Comparison of ENCODE assay signal across 18 cellular contexts in the genomic region with DNA sequence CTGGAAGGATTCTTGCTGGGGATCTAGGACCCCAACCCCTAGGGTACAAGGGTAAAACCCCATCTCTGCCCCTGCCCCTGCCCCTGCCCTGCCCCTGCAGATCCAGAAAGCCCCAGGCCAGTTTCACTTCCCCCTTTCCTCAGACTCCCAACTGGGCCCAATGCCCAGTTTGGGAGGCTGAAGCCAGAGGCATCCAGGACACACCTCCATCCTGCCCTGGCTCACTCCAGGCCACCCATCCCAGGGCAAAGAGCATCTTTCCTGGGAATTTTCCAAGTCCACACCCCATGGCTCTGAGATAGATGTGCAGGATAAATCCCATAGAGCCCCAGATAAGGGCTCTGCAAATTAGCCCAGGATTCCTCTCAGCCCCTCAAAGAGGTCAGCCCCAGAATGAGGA. TPM values are rescaled to one million over a fixed set of nuclear protein-coding genes. Genes with fewer than 3 reads are reported as not detected.
"Had no signal": no experiment of that assay in that cellular context is flagged by ENCODE, and none has a peak within 500 bp of the region (broad histone marks: within the 10 kb centered on the region; RNA-seq: fewer than 3 reads in every experiment).

No MANE protein-coding gene starts in this region.

- H3K27ac ChIP-seq: esophagus muscularis mucosa, hepatocyte, right atrium auricular region, upper lobe of right lung had no signal

- FAIRE-seq: colon had no signal

- ATAC-seq: naive thymus-derived CD8-positive, alpha-beta T cell; stimulated activated naive CD8-positive, alpha-beta T cell treated with anti-CD3 and anti-CD28 coated beads, Interleukin-15, amount 100 ng/mL, for 72 hours; upper lobe of right lung had no signal

- DNase-seq: activated B cell treated with CpG ODN at 0.5 μM for 24 hours; activated CD8-positive, alpha-beta T cell treated with anti-CD3 and anti-CD28 coated beads for 36 hours; activated effector memory CD4-positive, alpha-beta T cell treated with anti-CD3 and anti-CD28 coated beads, Interleukin-2, amount 50 U/mL, for 16 hours; activated T-cell treated with anti-CD3 and anti-CD28 coated beads, Interleukin-2, amount 50 U/mL, for 4 hours; naive thymus-derived CD8-positive, alpha-beta T cell; nucleus accumbens; spleen; stimulated activated naive CD8-positive, alpha-beta T cell treated with anti-CD3 and anti-CD28 coated beads, Interleukin-15, amount 100 ng/mL, for 72 hours; SW 1271; upper lobe of right lung had no signal

- H3K4me1 ChIP-seq: upper lobe of right lung had no signal

- H3K79me2 ChIP-seq: hepatocyte had no signal

- H3K9me3 ChIP-seq: esophagus muscularis mucosa, right atrium auricular region, spleen, upper lobe of right lung had no signal

- H3K27me3 ChIP-seq: right atrium auricular region had no signal

- H3K4me2 ChIP-seq: hepatocyte had no signal

- H3K4me3 ChIP-seq: esophagus muscularis mucosa, hepatocyte, right atrium auricular region, spleen, upper lobe of right lung had no signal

- H3K36me3 ChIP-seq: esophagus muscularis mucosa, right atrium auricular region, spleen, upper lobe of right lung had no signal

RNA-seq across cellular contexts. Expression of a gene that starts 17.4 kb away (rescaled TPM):
- total RNA-seq: activated B cell treated with CpG ODN at 0.5 μM for 24 hours; activated CD8-positive, alpha-beta T cell treated with anti-CD3 and anti-CD28 coated beads for 36 hours; naive thymus-derived CD8-positive, alpha-beta T cell; T-helper 2 cell treated with Interferon-gamma antibody and Interleukin-4, amounts not matched to agents 100 ng/mL and 5 ng/mL, for 36 hours had no signal
- polyA plus RNA-seq: naive thymus-derived CD8-positive, alpha-beta T cell had no signal

RNA-seq across cellular contexts. Expression of a gene that starts 49.3 kb away (rescaled TPM):
- total RNA-seq: activated B cell treated with CpG ODN at 0.5 μM for 24 hours; activated CD8-positive, alpha-beta T cell treated with anti-CD3 and anti-CD28 coated beads for 36 hours; activated T-cell treated with anti-CD3 and anti-CD28 coated beads, Interleukin-2, amount 50 U/mL, for 4 hours; T-helper 2 cell treated with Interferon-gamma antibody and Interleukin-4, amounts not matched to agents 100 ng/mL and 5 ng/mL, for 36 hours had no signal
- polyA plus RNA-seq: keratinocyte had no signal

RNA-seq across cellular contexts. Expression of a gene that starts 56.8 kb away (rescaled TPM):
- total RNA-seq: activated B cell treated with CpG ODN at 0.5 μM for 24 hours; activated T-cell treated with anti-CD3 and anti-CD28 coated beads, Interleukin-2, amount 50 U/mL, for 4 hours; esophagus muscularis mucosa; posterior vena cava; right atrium auricular region; spleen; temporal lobe; upper lobe of right lung had no signal
- polyA plus RNA-seq: keratinocyte; naive thymus-derived CD8-positive, alpha-beta T cell; spleen had no signal
